In genomic region chr2:160055726-160056108, GRCh38 we compare ENCODE assay signal across 28 cellular contexts. TPM values are rescaled to one million over a fixed set of nuclear protein-coding genes. Genes with fewer than 3 reads are reported as not detected.
"Had no signal": no experiment of that assay in that cellular context is flagged by ENCODE, and none has a peak within 500 bp of the region (broad histone marks: within the 10 kb centered on the region; RNA-seq: fewer than 3 reads in every experiment).

No MANE protein-coding gene starts in this region.

- H3K27ac ChIP-seq: epithelial cell of prostate, gastrocnemius medialis, testis, vagina had no signal

- H3K4me1 ChIP-seq: gastrocnemius medialis, testis had no signal

- DNase-seq: activated B cell treated with CpG ODN at 0.5 μM for 24 hours; activated CD4-positive, alpha-beta T cell treated with anti-CD3 and anti-CD28 coated beads, Interleukin-2, amount 50 U/mL, for 1 hour; activated CD8-positive, alpha-beta T cell treated with anti-CD3 and anti-CD28 coated beads for 36 hours; activated T-cell treated with anti-CD3 and anti-CD28 coated beads, Interleukin-2, amount 50 U/mL, for 4 hours; anterior cingulate cortex; dermis blood vessel endothelial cell; effector CD4-positive, alpha-beta T cell; gastrocnemius medialis; glutamatergic neuron; left cardiac atrium; mammary epithelial cell; midbrain; naive thymus-derived CD4-positive, alpha-beta T cell; posterior cingulate gyrus; stimulated activated CD4-positive, alpha-beta T cell treated with anti-CD3 and anti-CD28 coated beads, Interleukin-12 subunit alpha, Interleukin-12 subunit beta, amount 100 ng/mL, for 4 hours; stimulated activated CD4-positive, alpha-beta T cell treated with anti-CD3 and anti-CD28 coated beads, Interleukin-4, amount 100 ng/mL, for 1 hour; stimulated activated naive CD8-positive, alpha-beta T cell treated with anti-CD3 and anti-CD28 coated beads, Interleukin-15, Interleukin-2, amounts not matched to agents 100 U/mL and 50 U/mL, for 24 hours; T-helper 2 cell; testis; trophoblast cell had no signal

- FAIRE-seq: colon, keratinocyte had no signal

- H3K9me3 Mint-ChIP-seq: activated B cell treated with CpG ODN at 0.5 μM for 24 hours; activated CD8-positive, alpha-beta T cell treated with anti-CD3 and anti-CD28 coated beads for 36 hours; activated naive CD4-positive, alpha-beta T cell treated with anti-CD3 and anti-CD28 coated beads, Interleukin-2, amount 50 U/mL, for 72 hours; activated T-cell treated with anti-CD3 and anti-CD28 coated beads, Interleukin-2, amount 50 U/mL, for 4 hours; activated T-helper 2 cell treated with anti-CD3 and anti-CD28 coated beads, Interferon-gamma antibody, Interleukin-2, Interleukin-4, amounts not matched to agents 10 μg/mL and 5 μg/mL and 100 μg/mL, durations not matched to agents 14 hours and 24 hours and 36 hours; neural crest cell had no signal

- H3K36me3 Mint-ChIP-seq: activated naive CD4-positive, alpha-beta T cell treated with anti-CD3 and anti-CD28 coated beads, Interleukin-2, amount 50 U/mL, for 72 hours had no signal

- H3K4me1 Mint-ChIP-seq: activated B cell treated with CpG ODN at 0.5 μM for 24 hours; naive thymus-derived CD4-positive, alpha-beta T cell had no signal

- H3K9me3 ChIP-seq: gastrocnemius medialis, testis, vagina had no signal

- ATAC-seq: activated CD8-positive, alpha-beta T cell treated with anti-CD3 and anti-CD28 coated beads for 36 hours; activated naive CD4-positive, alpha-beta T cell treated with anti-CD3 and anti-CD28 coated beads, Interleukin-2, amount 50 U/mL, for 72 hours; activated T-cell treated with anti-CD3 and anti-CD28 coated beads, Interleukin-2, amount 50 U/mL, for 4 hours; gastrocnemius medialis; naive thymus-derived CD4-positive, alpha-beta T cell; stimulated activated naive CD8-positive, alpha-beta T cell treated with anti-CD3 and anti-CD28 coated beads, Interleukin-15, Interleukin-2, amounts not matched to agents 100 U/mL and 50 U/mL, for 24 hours had no signal

- H3K27ac Mint-ChIP-seq: activated B cell treated with CpG ODN at 0.5 μM for 24 hours; activated CD8-positive, alpha-beta T cell treated with anti-CD3 and anti-CD28 coated beads for 36 hours; activated naive CD4-positive, alpha-beta T cell treated with anti-CD3 and anti-CD28 coated beads, Interleukin-2, amount 50 U/mL, for 72 hours; activated T-helper 2 cell treated with anti-CD3 and anti-CD28 coated beads, Interferon-gamma antibody, Interleukin-2, Interleukin-4, amounts not matched to agents 10 μg/mL and 5 μg/mL and 100 μg/mL, durations not matched to agents 14 hours and 24 hours and 36 hours; naive thymus-derived CD4-positive, alpha-beta T cell had no signal

- H3K27me3 ChIP-seq: testis, vagina had no signal

- H3K4me3 ChIP-seq: gastrocnemius medialis, skin epidermis, testis, vagina had no signal

- H3K4me3 Mint-ChIP-seq: activated B cell treated with CpG ODN at 0.5 μM for 24 hours; activated CD8-positive, alpha-beta T cell treated with anti-CD3 and anti-CD28 coated beads for 36 hours; activated T-cell treated with anti-CD3 and anti-CD28 coated beads, Interleukin-2, amount 50 U/mL, for 4 hours; naive thymus-derived CD4-positive, alpha-beta T cell; neural crest cell had no signal

- H3K36me3 ChIP-seq: gastrocnemius medialis, vagina had no signal

RNA-seq across cellular contexts. Expression of gene PLA2R1, which starts 6.7 kb away (rescaled TPM):
- total RNA-seq: activated B cell treated with CpG ODN at 0.5 μM for 24 hours; activated CD8-positive, alpha-beta T cell treated with anti-CD3 and anti-CD28 coated beads for 36 hours; activated naive CD4-positive, alpha-beta T cell treated with anti-CD3 and anti-CD28 coated beads, Interleukin-2, amount 50 U/mL, for 72 hours; activated T-helper 2 cell treated with anti-CD3 and anti-CD28 coated beads, Interferon-gamma antibody, Interleukin-2, Interleukin-4, amounts not matched to agents 10 μg/mL and 5 μg/mL and 100 μg/mL, durations not matched to agents 14 hours and 24 hours and 36 hours; naive thymus-derived CD4-positive, alpha-beta T cell had no signal
